Comparison of ENCODE assay signal across 8 cellular contexts in the genomic region with DNA sequence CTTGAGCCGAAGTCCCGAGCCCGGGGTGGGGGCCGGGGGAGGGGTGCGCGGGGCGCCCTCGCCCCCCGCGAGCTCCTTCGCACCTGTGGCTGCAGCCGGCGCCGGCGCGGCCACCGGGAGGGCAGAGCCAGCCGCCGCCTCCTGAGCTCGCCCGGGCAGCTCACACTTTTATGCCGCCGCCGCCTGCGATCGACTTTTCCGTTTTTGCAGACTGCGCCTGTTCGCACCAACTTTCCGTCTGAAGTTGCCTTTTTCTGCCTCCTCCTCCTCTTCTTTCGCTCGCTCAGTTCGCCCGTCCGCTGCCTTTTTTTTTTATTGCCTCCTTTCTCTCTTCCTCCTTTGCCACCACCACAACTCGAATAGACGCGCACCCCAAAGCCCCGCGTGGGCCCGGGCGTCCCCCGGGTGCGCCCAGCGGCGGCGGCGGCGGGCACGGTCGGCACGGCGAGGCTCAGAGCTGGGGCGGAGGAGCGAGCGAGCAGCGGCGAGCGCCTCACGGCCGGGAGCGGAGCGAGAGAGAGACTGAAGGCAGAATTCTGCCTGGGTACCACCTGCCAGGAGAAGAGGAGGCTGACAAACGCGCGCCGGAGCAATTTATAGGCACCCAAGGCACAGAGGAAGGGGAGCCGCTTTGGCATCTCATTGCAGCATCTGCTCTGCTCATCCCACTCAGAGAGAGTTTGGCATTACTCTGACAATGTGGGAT. TPM values are rescaled to one million over a fixed set of nuclear protein-coding genes. Genes with fewer than 3 reads are reported as not detected.
DNase-seq lines count a peak whose midpoint lies in the region; ATAC-seq and TF ChIP-seq lines count a peak whose summit lies in the region.

A gene (minus strand): TSS at position 569 of the 706 bp plus-strand sequence. CDS start 814 bp downstream, outside the sequence.

- H3K9ac ChIP-seq in HUES64 (ENCODE audit: low read depth, low read length) (peak within 1 kb of the TSS; percentile 46; the same call in 1 of the 2 replicates), skeletal muscle tissue (ENCODE audit: low read depth in 1 of 3, low read length in 3 of 3) (peak within 1 kb of the TSS in 1 of 3 donors; percentile 45)

- peaks cover 6% of the 10 kb centered on the region for H3K36me3 Mint-ChIP-seq in Calu3 (ENCODE audit: insufficient read depth, unreplicated experiment)
- H3K36me3 Mint-ChIP-seq in activated naive CD8-positive, alpha-beta T cell treated with anti-CD3 and anti-CD28 coated beads, Interleukin-2, amount 10 ng/mL, durations not matched to agents 7 days and 5 days, result no peaks in the 10 kb centered on the region

- H3K4me3 ChIP-seq in HUES64 (ENCODE audit: low read length) (peak within 1 kb of the TSS; percentile 45), iPS DF 6.9 (ENCODE audit: low read length) (peak within 1 kb of the TSS; percentile 64; the same call in 1 of the 2 replicates), skeletal muscle tissue (ENCODE audit: low read length in 3 of 3) (peak within 1 kb of the TSS; percentile 38 to 61 (median 49))

- intact Hi-C loops in Calu3 (cut with micrococcal nuclease; ENCODE audit: unreplicated experiment), result no loop called here

- no TSS peak for BruUV-seq in Calu3 (replicated peaks; lab: Mats Ljungman, UMichigan)

- no peak for TF ChIP-seq CTCF in Calu3 (IDR thresholded peaks at IDR 0.05; ENCODE audit: unreplicated experiment)
- TF ChIP-seq CTCF in RWPE1 (conservative IDR thresholded peaks at IDR 0.05; ENCODE audit: low read depth), result no peak

- no peaks in the 10 kb centered on the region for H3K9me3 ChIP-seq in HUES64 (ENCODE audit: insufficient read depth, low read depth, low read length)
- H3K9me3 ChIP-seq in iPS DF 6.9 (ENCODE audit: control insufficient read depth, insufficient read depth, low read length), result no peaks in the 10 kb centered on the region
- H3K9me3 ChIP-seq in skeletal muscle tissue (ENCODE audit: control insufficient read depth in 3 of 3, low read length in 3 of 3), result no peaks in the 10 kb centered on the region

- peak within 1 kb of the TSS; percentile 65 for H3K4me3 Mint-ChIP-seq in Calu3 (ENCODE audit: low read depth, unreplicated experiment)
- peak within 1 kb of the TSS; percentile 89 for H3K4me3 Mint-ChIP-seq in activated naive CD8-positive, alpha-beta T cell treated with anti-CD3 and anti-CD28 coated beads, Interleukin-2, amount 10 ng/mL, durations not matched to agents 7 days and 5 days

- H3K36me3 ChIP-seq in HUES64 (ENCODE audit: insufficient read depth, low read length), result no peaks in the 10 kb centered on the region
- H3K36me3 ChIP-seq in iPS DF 6.9 (ENCODE audit: control insufficient read depth, insufficient read depth, low read length), result no peaks in the 10 kb centered on the region
- H3K36me3 ChIP-seq in skeletal muscle tissue (ENCODE audit: control insufficient read depth in 3 of 3, insufficient read depth in 3 of 3, low read length in 3 of 3), result no peaks in the 10 kb centered on the region

- H3K27ac ChIP-seq in HUES64 (ENCODE audit: low read depth, low read length), result no peak within 1 kb of the TSS
- no peak within 1 kb of the TSS for H3K27ac ChIP-seq in iPS DF 6.9 (ENCODE audit: low read length)
- no peak within 1 kb of the TSS for H3K27ac ChIP-seq in skeletal muscle tissue (ENCODE audit: low read depth, low read length)
- H3K27ac ChIP-seq in RWPE1, result no peak within 1 kb of the TSS

- H3K27ac Mint-ChIP-seq in Calu3 (ENCODE audit: unreplicated experiment), result no peak within 1 kb of the TSS
- peak within 1 kb of the TSS; percentile 34 for H3K27ac Mint-ChIP-seq in activated naive CD8-positive, alpha-beta T cell treated with anti-CD3 and anti-CD28 coated beads, Interleukin-2, amount 10 ng/mL, durations not matched to agents 7 days and 5 days

- DNase-seq in Calu3, result peak; percentile 18
- DNase-seq in activated naive CD8-positive, alpha-beta T cell treated with anti-CD3 and anti-CD28 coated beads, Interleukin-2, amount 10 ng/mL, durations not matched to agents 7 days and 5 days, result peak; percentile 53
- DNase-seq in iPS DF 6.9 (ENCODE audit: low read depth, low spot score), result no peak
- DNase-seq in NCI-H524 treated with DMSO at 0.1 percent for 48 hours (lab: John Stamatoyannopoulos, UW), result no peak
- DNase-seq in RWPE1 (ENCODE audit: low spot score), result no peak

- H3K27me3 ChIP-seq in HUES64 (ENCODE audit: insufficient read depth, low read length) (peaks cover 72% of the 10 kb centered on the region), iPS DF 6.9 (ENCODE audit: control insufficient read depth, insufficient read depth, low read length) (peaks cover 21% of the 10 kb centered on the region), skeletal muscle tissue (ENCODE audit: control insufficient read depth in 3 of 3, insufficient read depth in 3 of 3, low read length in 3 of 3) (peaks cover 22 to 29% (median 23%) of the 10 kb centered on the region in 3 donors)

- CTCF ChIA-PET in Calu3 (lab: Charles Lee), result interaction anchor here (0.7 kb wide), 1 partner anchor 61 kb away, joined by 3 read pairs; no protein-coding TSS in a partner anchor
- CTCF ChIA-PET in RWPE1 (lab: Yijun Ruan, JAX), result interaction anchor here (0.6 to 0.7 kb wide), 3 partner anchors 24 to 685 kb away, joined by 4 to 6 read pairs (median 4); no protein-coding TSS in a partner anchor

- peaks cover 17% of the 10 kb centered on the region for H3K4me1 ChIP-seq in HUES64 (ENCODE audit: insufficient read depth, low read length)
- 0 out of 2 replicates have a peak, but pooled peaks cover 2% of the 10 kb centered on the region for H3K4me1 ChIP-seq in iPS DF 6.9 (ENCODE audit: control insufficient read depth, insufficient read depth, low read length)
- H3K4me1 ChIP-seq in skeletal muscle tissue (ENCODE audit: control insufficient read depth in 3 of 3, insufficient read depth in 3 of 3, low read length in 3 of 3), result peaks cover 4 to 15% (median 6%) of the 10 kb centered on the region in 3 donors

- peak; percentile 27 for ATAC-seq in GM19467 (IDR thresholded peaks at IDR 0.05; ENCODE audit: unreplicated experiment)
- ATAC-seq in activated naive CD8-positive, alpha-beta T cell treated with anti-CD3 and anti-CD28 coated beads, Interleukin-2, amount 10 ng/mL, durations not matched to agents 7 days and 5 days (ENCODE audit: low read depth), result peak; percentile 64

- POLR2A ChIA-PET in activated naive CD8-positive, alpha-beta T cell treated with anti-CD3 and anti-CD28 coated beads, Interleukin-2, amount 10 ng/mL, durations not matched to agents 7 days and 5 days (lab: Charles Lee), result no interaction called here
- POLR2A ChIA-PET in RWPE1 (lab: Yijun Ruan, JAX; ENCODE audit: low non-redundant PET), result no interaction called here

- H3K27me3 Mint-ChIP-seq in Calu3 (ENCODE audit: unreplicated experiment), result no peaks in the 10 kb centered on the region
- peaks cover 26% of the 10 kb centered on the region for H3K27me3 Mint-ChIP-seq in activated naive CD8-positive, alpha-beta T cell treated with anti-CD3 and anti-CD28 coated beads, Interleukin-2, amount 10 ng/mL, durations not matched to agents 7 days and 5 days

- no peaks in the 10 kb centered on the region for H3K4me1 Mint-ChIP-seq in Calu3 (ENCODE audit: low read depth, unreplicated experiment)
- peaks cover 10% of the 10 kb centered on the region for H3K4me1 Mint-ChIP-seq in activated naive CD8-positive, alpha-beta T cell treated with anti-CD3 and anti-CD28 coated beads, Interleukin-2, amount 10 ng/mL, durations not matched to agents 7 days and 5 days

- 1% methylated on average over 68 of the region's 68 CpGs for WGBS in HUES64
- no CpG with 5 or more reads among the region's 68 CpGs for WGBS in iPS DF 6.9 (ENCODE audit: insufficient coverage, insufficient read length)

- no peaks in the 10 kb centered on the region for H3K9me3 Mint-ChIP-seq in Calu3 (ENCODE audit: low read depth, unreplicated experiment)
- no peaks in the 10 kb centered on the region for H3K9me3 Mint-ChIP-seq in activated naive CD8-positive, alpha-beta T cell treated with anti-CD3 and anti-CD28 coated beads, Interleukin-2, amount 10 ng/mL, durations not matched to agents 7 days and 5 days

RNA-seq across cellular contexts. Expression of the gene that starts here (rescaled TPM):
- total RNA-seq in Calu3 (2022) (not detected in 2 replicates), skeletal muscle tissue (not detected)
- polyA plus RNA-seq in HUES64 (2013, experiment 1 of 2), result 0.45 TPM
- polyA plus RNA-seq in HUES64 (2013, experiment 2 of 2), result 0.32 TPM
- total RNA-seq in activated naive CD8-positive, alpha-beta T cell treated with anti-CD3 and anti-CD28 coated beads, Interleukin-2, amount 10 ng/mL, durations not matched to agents 7 days and 5 days, result not detected

Comparison
In these comparisons a context has a peak if more than half of its experiments do, and no peak if none do; other contexts are left out.
1. Peak in DNase-seq in Calu3; RNA of the gene not detected or under 1 TPM.
2. Peak in DNase-seq and ATAC-seq in activated naive CD8-positive, alpha-beta T cell treated with anti-CD3 and anti-CD28 coated beads, Interleukin-2, amount 10 ng/mL, durations not matched to agents 7 days and 5 days; RNA of the gene not detected or under 1 TPM.